In genomic region chr10:69093933-69094332, GRCh38 we compare ENCODE assay signal across 11 cellular contexts. TPM values are rescaled to one million over a fixed set of nuclear protein-coding genes. Genes with fewer than 3 reads are reported as not detected.
DNase-seq lines count a peak whose midpoint lies in the region; ATAC-seq and TF ChIP-seq lines count a peak whose summit lies in the region.
"Had no signal": no experiment of that assay in that cellular context is flagged by ENCODE, and none has a peak within 500 bp of the region (broad histone marks: within the 10 kb centered on the region; RNA-seq: fewer than 3 reads in every experiment).

No MANE protein-coding gene starts in this region.

- peak; percentile 51 for TF ChIP-seq CTCF in epithelial cell of proximal tubule (conservative IDR thresholded peaks at IDR 0.05; ENCODE audit: low read depth, low read length)
- no peak for TF ChIP-seq CTCF in spleen (IDR thresholded peaks at IDR 0.05 in 8 of 11, conservative IDR thresholded peaks at IDR 0.05 in 3 of 11)

- 56 to 100% (median 73%) methylated on average over 1 of the region's 1 CpG for WGBS in spleen, 5 donors

- peaks cover 0 to 49% (median 14%) of the 10 kb centered on the region in 6 donors for H3K36me3 ChIP-seq in spleen

- intact Hi-C loops in spleen (cut with DNase I; ENCODE audit: low total_unique reads) = loop anchor here (5.0 kb wide), 1 partner anchor 87 kb away; no protein-coding TSS in a partner anchor

- H3K27ac ChIP-seq in spleen = peak overlapping the region in 7 of 8 donors; percentile 90 to 98 (median 93)
- H3K27ac ChIP-seq: C4-2B had no signal

- TF ChIP-seq POLR2A in spleen (IDR thresholded peaks at IDR 0.05) (no peak), GM18505 (IDR thresholded peaks at IDR 0.05; ENCODE audit: borderline replicate concordance, extremely low read depth, insufficient read depth, insufficient read length) (no peak)

- H3K4me1 ChIP-seq in spleen = peaks cover 5 to 99% (median 72%) of the 10 kb centered on the region in 6 donors

- no peak for DNase-seq in activated T-cell treated with anti-CD3 and anti-CD28 coated beads, Interleukin-2, amount 50 U/mL, for 24 hours
- DNase-seq in activated T-cell treated with anti-CD3 and anti-CD28 coated beads, Interleukin-2, amount 50 U/mL, for 1 hour = no peak
- peak; percentile 31 for DNase-seq in NOMO-1 treated with dmso at 0.1 percent for 144 hours (lab: John Stamatoyannopoulos, UW; ENCODE audit: unreplicated experiment)
- DNase-seq in epithelial cell of proximal tubule (ENCODE audit: low read depth) = no peak
- no peak for DNase-seq in spleen
- DNase-seq in stimulated activated CD4-positive, alpha-beta T cell treated with anti-CD3 and anti-CD28 coated beads, Interleukin-4, amount 100 ng/mL, for 24 hours = no peak

- H3K36me3 Mint-ChIP-seq in activated T-cell treated with anti-CD3 and anti-CD28 coated beads, Interleukin-2, amount 50 U/mL, for 24 hours (ENCODE audit: low read depth) = peaks cover 84% of the 10 kb centered on the region

- H3K27me3 Mint-ChIP-seq in activated T-cell treated with anti-CD3 and anti-CD28 coated beads, Interleukin-2, amount 50 U/mL, for 24 hours = no peaks in the 10 kb centered on the region
- H3K27me3 Mint-ChIP-seq: T-cell had no signal

- peak overlapping the region; percentile 10 for H3K4me3 Mint-ChIP-seq in activated T-cell treated with anti-CD3 and anti-CD28 coated beads, Interleukin-2, amount 50 U/mL, for 24 hours

- H3K9me3 ChIP-seq in spleen = no peaks in the 10 kb centered on the region

- no peaks in the 10 kb centered on the region for H3K9me3 Mint-ChIP-seq in activated T-cell treated with anti-CD3 and anti-CD28 coated beads, Interleukin-2, amount 50 U/mL, for 24 hours
- H3K9me3 Mint-ChIP-seq: T-cell had no signal

- ATAC-seq in GM18505 (IDR thresholded peaks at IDR 0.05; ENCODE audit: unreplicated experiment) (no peak), HG03039 (IDR thresholded peaks at IDR 0.05; ENCODE audit: unreplicated experiment) (no peak)

- peaks cover 67% of the 10 kb centered on the region for H3K4me1 Mint-ChIP-seq in activated T-cell treated with anti-CD3 and anti-CD28 coated beads, Interleukin-2, amount 50 U/mL, for 24 hours (ENCODE audit: low read depth)

- H3K27me3 ChIP-seq in spleen (replicated peaks in 1 of 7) = no peaks in the 10 kb centered on the region

- H3K4me3 ChIP-seq in epithelial cell of proximal tubule (ENCODE audit: low read depth, low read length) (no peak overlapping the region), spleen (peak overlapping the region in 4 of 8 donors; percentile 11 to 76 (median 34))

- peak overlapping the region; percentile 55 for H3K27ac Mint-ChIP-seq in activated T-cell treated with anti-CD3 and anti-CD28 coated beads, Interleukin-2, amount 50 U/mL, for 24 hours

RNA-seq across cellular contexts. Expression of gene SRGN, which starts 6.0 kb away (rescaled TPM):
- 8.5 and 121 TPM in 2 replicates for total RNA-seq in epithelial cell of proximal tubule
- 1,000 to 10,000 TPM in 1 of 7 donors, 100 to 1,000 TPM in 6; 402 to 1,009 (median 539) TPM for total RNA-seq in spleen
- 100 to 1,000 TPM; 123 to 239 (median 183) TPM for polyA plus RNA-seq in spleen
- total RNA-seq: progenitor cell of endocrine pancreas had no signal

RNA-seq across cellular contexts. Expression of gene VPS26A, which starts 30.0 kb away (rescaled TPM):
- total RNA-seq in epithelial cell of proximal tubule (23.6 and 25.0 TPM in 2 replicates), spleen (10 to 100 TPM; 25.1 to 53.0 (median 40.6) TPM)
- polyA plus RNA-seq in spleen = 10 to 100 TPM; 17.8 to 28.6 (median 21.3) TPM
